Comparison of ENCODE assay signal across 1 cellular context in the genomic region with DNA sequence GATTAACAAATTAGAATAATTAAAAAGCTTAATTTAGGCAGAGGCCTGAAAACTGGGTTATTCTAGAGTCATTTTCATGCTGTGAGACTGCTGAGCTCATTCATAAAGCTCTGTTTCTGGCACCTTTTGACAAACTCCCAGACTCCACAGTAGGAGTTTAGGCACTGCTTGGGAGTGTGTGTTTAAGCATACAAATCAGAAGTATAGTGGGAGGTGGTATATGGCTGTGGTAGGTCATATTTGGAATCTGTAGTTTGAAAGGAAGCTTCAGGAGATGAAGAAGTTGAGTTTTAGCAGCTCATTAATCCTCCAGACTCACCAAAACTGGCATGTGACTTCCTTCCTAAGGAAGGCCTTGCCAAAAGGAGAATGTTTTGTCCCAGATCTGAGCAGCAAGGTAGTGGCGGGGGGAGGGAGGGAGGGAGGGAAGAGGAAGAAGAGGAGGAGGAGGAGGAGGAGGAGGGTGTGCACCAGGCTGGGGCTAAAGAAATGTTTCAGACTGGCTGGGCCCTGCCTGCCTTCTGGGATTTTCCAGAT.
TF ChIP-seq lines count a peak whose summit lies in the region.

No MANE protein-coding gene starts in this region.

TF ChIP-seq in H1, 55 proteins besides CTCF, POLR2A, EP300 and RAD21:
- no peak for TF ChIP-seq MAFK (IDR thresholded peaks at IDR 0.05; ENCODE audit: low read depth, low read length)
- no peak for TF ChIP-seq TAF1 (IDR thresholded peaks at IDR 0.05; ENCODE audit: low read depth, low read length)
- TF ChIP-seq HDAC2 (IDR thresholded peaks at IDR 0.05; ENCODE audit: borderline replicate concordance in 1 of 2, low read depth in 2 of 2, low read length in 2 of 2) = no peak
- no peak for TF ChIP-seq BRCA1 (IDR thresholded peaks at IDR 0.05; ENCODE audit: low read depth, low read length)
- no peak for TF ChIP-seq SP2 (IDR thresholded peaks at IDR 0.05; ENCODE audit: low read length)
- no peak for TF ChIP-seq BCL11A (IDR thresholded peaks at IDR 0.05; ENCODE audit: low read depth in 2 of 2, low read length in 2 of 2)
- TF ChIP-seq RBBP5 (IDR thresholded peaks at IDR 0.05; ENCODE audit: borderline replicate concordance, low read depth, low read length) = no peak
TF ChIP-seq in H1: peak in this region for 0.
